ENCODE assay signal across 8 cellular contexts in the genomic region with DNA sequence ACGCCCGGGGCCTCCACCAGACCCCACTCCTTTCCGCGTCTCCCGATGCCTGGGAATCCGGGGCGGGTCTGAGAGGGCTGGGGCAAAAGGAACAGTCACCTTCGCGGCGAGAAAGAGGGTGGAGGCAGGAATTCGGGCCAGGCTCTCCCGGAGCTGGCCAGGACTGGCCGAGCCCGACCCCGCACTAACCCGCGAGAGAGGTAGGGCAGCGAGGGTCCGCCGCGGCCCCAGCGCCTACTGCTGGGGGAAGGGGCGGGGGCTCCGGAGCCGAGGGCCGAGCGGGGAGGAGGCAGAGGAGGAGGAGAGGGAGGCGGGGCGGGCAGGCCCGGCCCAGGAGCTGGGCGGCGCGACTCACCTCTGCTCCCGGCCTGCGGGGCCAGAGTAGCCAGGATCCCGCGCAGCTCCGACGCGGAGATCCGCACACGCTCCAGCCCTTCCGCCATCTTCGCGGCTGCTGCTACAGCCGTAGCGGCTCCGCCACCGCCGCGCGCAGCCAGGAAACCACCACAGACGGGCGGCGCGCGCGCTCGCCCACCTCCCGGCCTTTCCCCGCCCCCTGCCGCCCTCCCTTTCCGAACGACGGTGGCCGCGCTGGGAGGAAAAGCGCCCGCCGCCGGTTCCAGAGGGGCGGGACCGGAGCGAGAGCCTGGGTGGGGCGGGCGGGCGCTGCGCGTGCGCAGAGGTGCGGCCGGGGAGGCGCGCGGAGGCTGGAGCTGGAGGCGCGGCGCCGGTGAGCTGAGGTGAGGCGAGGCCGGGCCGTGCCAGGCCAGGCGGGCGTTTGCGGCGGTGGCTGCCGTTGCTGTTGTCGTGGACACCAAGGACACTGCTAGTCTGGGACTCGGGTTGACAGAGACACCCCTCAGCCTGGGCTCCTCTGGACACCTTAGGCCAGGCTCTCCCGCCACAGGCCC. TPM values are rescaled to one million over a fixed set of nuclear protein-coding genes. Genes with fewer than 3 reads are reported as not detected.
DNase-seq lines count a peak whose midpoint lies in the region; ATAC-seq and TF ChIP-seq lines count a peak whose summit lies in the region.

A gene (minus strand): TSS at position 508 of the 911 bp plus-strand sequence. CDS start 65 bp downstream, at position 443.
A gene with protein sequence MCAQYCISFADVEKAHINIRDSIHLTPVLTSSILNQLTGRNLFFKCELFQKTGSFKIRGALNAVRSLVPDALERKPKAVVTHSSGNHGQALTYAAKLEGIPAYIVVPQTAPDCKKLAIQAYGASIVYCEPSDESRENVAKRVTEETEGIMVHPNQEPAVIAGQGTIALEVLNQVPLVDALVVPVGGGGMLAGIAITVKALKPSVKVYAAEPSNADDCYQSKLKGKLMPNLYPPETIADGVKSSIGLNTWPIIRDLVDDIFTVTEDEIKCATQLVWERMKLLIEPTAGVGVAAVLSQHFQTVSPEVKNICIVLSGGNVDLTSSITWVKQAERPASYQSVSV (plus strand): TSS at position 673 of the 911 bp plus-strand sequence. CDS start 11,611 bp downstream, outside the sequence.

- H3K4me1 ChIP-seq in Loucy (ENCODE audit: insufficient read depth, low read length, poor library complexity, severe bottlenecking), result peaks cover 27% of the 10 kb centered on the region
- peaks cover 0 to 50% (median 8%) of the 10 kb centered on the region in 3 donors for H3K4me1 ChIP-seq in gastroesophageal sphincter
- H3K4me1 ChIP-seq in neutrophil (ENCODE audit: control insufficient read depth in 1 of 2, insufficient read depth in 1 of 2, low read depth in 1 of 2, low read length in 1 of 2), result peaks cover 40 to 49% of the 10 kb centered on the region in 2 experiments

- peak within 1 kb of the TSS; percentile 99 for H2AFZ ChIP-seq in Loucy (ENCODE audit: low read length)

- H3K9me3 Mint-ChIP-seq in activated naive CD4-positive, alpha-beta T cell treated with anti-CD3 and anti-CD28 coated beads, Interleukin-2, amount 10 ng/mL, durations not matched to agents 7 days and 5 days, result no peaks in the 10 kb centered on the region

- no peaks in the 10 kb centered on the region for H3K27me3 ChIP-seq in H7 (ENCODE audit: control insufficient read depth, insufficient read depth, low read length)
- no peaks in the 10 kb centered on the region for H3K27me3 ChIP-seq in Loucy (ENCODE audit: insufficient read depth, low read length, poor library complexity, severe bottlenecking)
- H3K27me3 ChIP-seq in gastroesophageal sphincter, result no peaks in the 10 kb centered on the region
- no peaks in the 10 kb centered on the region for H3K27me3 ChIP-seq in neutrophil

- peak; percentile 95 for ATAC-seq in gastroesophageal sphincter

- peak within 1 kb of the TSS; percentile 95 for H3K4me3 Mint-ChIP-seq in activated naive CD4-positive, alpha-beta T cell treated with anti-CD3 and anti-CD28 coated beads, Interleukin-2, amount 10 ng/mL, durations not matched to agents 7 days and 5 days

- peak within 1 kb of the TSS; percentile 91 for H3K27ac Mint-ChIP-seq in activated naive CD4-positive, alpha-beta T cell treated with anti-CD3 and anti-CD28 coated beads, Interleukin-2, amount 10 ng/mL, durations not matched to agents 7 days and 5 days

- H3K36me3 Mint-ChIP-seq in activated naive CD4-positive, alpha-beta T cell treated with anti-CD3 and anti-CD28 coated beads, Interleukin-2, amount 10 ng/mL, durations not matched to agents 7 days and 5 days, result peaks cover 38% of the 10 kb centered on the region

- WGBS in gastroesophageal sphincter (ENCODE audit: low coverage in 1 of 2), 2 donors, result 0% methylated on average over 2 of the region's 100 CpGs; no CpG with 5 or more reads in 1 of the 2 donors

- no peaks in the 10 kb centered on the region for H3K9me2 ChIP-seq in Loucy (replicated peaks; ENCODE audit: low read depth, low read length)

- H3F3A ChIP-seq in Loucy (ENCODE audit: low read depth), result no peaks in the 10 kb centered on the region; the same call in 1 of the 2 replicates

- no peak for TF ChIP-seq EP300 in gastroesophageal sphincter (IDR thresholded peaks at IDR 0.05)

- CTCF ChIA-PET in activated naive CD4-positive, alpha-beta T cell treated with anti-CD3 and anti-CD28 coated beads, Interleukin-2, amount 10 ng/mL, durations not matched to agents 7 days and 5 days (lab: Charles Lee), result interaction anchor here (1.2 to 1.7 kb wide), 2 partner anchors 247 to 249 kb away, joined by 3 to 5 read pairs; a partner anchor contains a TSS

- no peak for TF ChIP-seq CTCF in Loucy (conservative IDR thresholded peaks at IDR 0.05; ENCODE audit: low read length)
- peak in 1 of 4 experiments; percentile 20 for TF ChIP-seq CTCF in gastroesophageal sphincter (IDR thresholded peaks at IDR 0.05)
- peak; percentile 50 for TF ChIP-seq CTCF in neutrophil (IDR thresholded peaks at IDR 0.05)

- H3K9me3 ChIP-seq in Loucy (ENCODE audit: insufficient read depth, low read depth, low read length) (no peaks in the 10 kb centered on the region), SK-N-MC (ENCODE audit: low read depth, low read length) (no peaks in the 10 kb centered on the region), gastroesophageal sphincter (no peaks in the 10 kb centered on the region), neutrophil (no peaks in the 10 kb centered on the region)

- H3K4me3 ChIP-seq in H7 (ENCODE audit: insufficient read depth, low read depth, low read length), result peak within 1 kb of the TSS; percentile 90
- peak within 1 kb of the TSS; percentile 98 for H3K4me3 ChIP-seq in Loucy (ENCODE audit: low read length, poor library complexity, severe bottlenecking)
- H3K4me3 ChIP-seq in SK-N-MC, result peak within 1 kb of the TSS; percentile 99
- peak within 1 kb of the TSS; percentile 63 to 95 for H3K4me3 ChIP-seq in gastroesophageal sphincter
- peak within 1 kb of the TSS; percentile 79 to 91 for H3K4me3 ChIP-seq in neutrophil (ENCODE audit: low read depth in 1 of 2, low read length in 1 of 2)

- H3K4me1 Mint-ChIP-seq in activated naive CD4-positive, alpha-beta T cell treated with anti-CD3 and anti-CD28 coated beads, Interleukin-2, amount 10 ng/mL, durations not matched to agents 7 days and 5 days, result peaks cover 56% of the 10 kb centered on the region

- H3K79me2 ChIP-seq in Loucy (ENCODE audit: insufficient read depth, low read length), result peaks cover 57% of the 10 kb centered on the region

- H3K36me3 ChIP-seq in H7 (replicated peaks; ENCODE audit: control insufficient read depth, insufficient read depth, low read length) (peaks cover 3% of the 10 kb centered on the region), Loucy (ENCODE audit: insufficient read depth, low read length) (peaks cover 3% of the 10 kb centered on the region; the same call in 1 of the 2 replicates), SK-N-MC (ENCODE audit: insufficient read depth, low read length) (peaks cover 19% of the 10 kb centered on the region; the same call in 1 of the 2 replicates), gastroesophageal sphincter (peaks cover 0 to 23% of the 10 kb centered on the region in 2 donors), neutrophil (no peaks in the 10 kb centered on the region)

- peak; percentile 34 to 57 for TF ChIP-seq POLR2A in gastroesophageal sphincter (IDR thresholded peaks at IDR 0.05)

- DNase-seq in GM03348 (ENCODE audit: low spot score) (peak; percentile 100), H7 (peak; percentile 100), SK-N-MC (ENCODE audit: low read depth, low spot score) (no peak), substantia nigra (lab: John Stamatoyannopoulos, UW) (peak; percentile 11 to 96 (median 87))
- peak; percentile 95 for DNase-seq in activated naive CD4-positive, alpha-beta T cell treated with anti-CD3 and anti-CD28 coated beads, Interleukin-2, amount 10 ng/mL, durations not matched to agents 7 days and 5 days

- H3K27me3 Mint-ChIP-seq in activated naive CD4-positive, alpha-beta T cell treated with anti-CD3 and anti-CD28 coated beads, Interleukin-2, amount 10 ng/mL, durations not matched to agents 7 days and 5 days, result no peaks in the 10 kb centered on the region

- peak within 1 kb of the TSS; percentile 95 for H3K4me2 ChIP-seq in Loucy (ENCODE audit: low read depth, low read length, poor library complexity, severe bottlenecking)

- H4K20me1 ChIP-seq in Loucy (ENCODE audit: insufficient read depth, low read length, poor library complexity, severe bottlenecking), result peaks cover 23% of the 10 kb centered on the region

- peak within 1 kb of the TSS; percentile 91 for H3K9ac ChIP-seq in Loucy (ENCODE audit: low read depth, low read length, poor library complexity, severe bottlenecking)
- peak within 1 kb of the TSS; percentile 87 for H3K9ac ChIP-seq in SK-N-MC (ENCODE audit: insufficient read length)

- peak within 1 kb of the TSS; percentile 82 for H3K27ac ChIP-seq in SK-N-MC
- H3K27ac ChIP-seq in gastroesophageal sphincter, result peak within 1 kb of the TSS; percentile 49 to 96 (median 92)
- H3K27ac ChIP-seq in neutrophil, result peak within 1 kb of the TSS; percentile 89
- peak within 1 kb of the TSS; percentile 79 for H3K27ac ChIP-seq in substantia nigra (ENCODE audit: low read depth, low read length, poor library complexity, severe bottlenecking)

RNA-seq across cellular contexts. Expression of the first gene that starts in this region (rescaled TPM):
- 18.2 and 24.3 TPM in 2 replicates for total RNA-seq in H7 (2014; rRNA removed; shearing (Covaris generic))
- total RNA-seq in gastroesophageal sphincter, result 10 to 100 TPM; 27.2 to 75.5 (median 43.9) TPM

RNA-seq across cellular contexts. Expression of the second gene that starts in this region (rescaled TPM):
- total RNA-seq in H7 (2014; rRNA removed; shearing (Covaris generic)), result 7.6 and 9.6 TPM in 2 replicates
- total RNA-seq in gastroesophageal sphincter, result 10 to 100 TPM; 13.7 to 38.8 (median 16.9) TPM
